ENCODE assay signal across 20 cellular contexts in genomic region chr1:19892628-19893168, GRCh38. TPM values are rescaled to one million over a fixed set of nuclear protein-coding genes. Genes with fewer than 3 reads are reported as not detected.
DNase-seq lines count a peak whose midpoint lies in the region; TF ChIP-seq lines count a peak whose summit lies in the region.
"Had no signal": no experiment of that assay in that cellular context is flagged by ENCODE, and none has a peak within 500 bp of the region (broad histone marks: within the 10 kb centered on the region; RNA-seq: fewer than 3 reads in every experiment).

No MANE protein-coding gene starts in this region.

- CTCF ChIA-PET in HEK293T (lab: Yijun Ruan, JAX) = no interaction called here

- H3K36me3 Mint-ChIP-seq in neural crest cell (ENCODE audit: low read depth) = peaks cover 25% of the 10 kb centered on the region

- H3K4me3 ChIP-seq in choroid plexus epithelial cell (ENCODE audit: low read depth, low read length) = no peak overlapping the region
- H3K4me3 ChIP-seq: GM12878, sigmoid colon had no signal

- H3K9me3 Mint-ChIP-seq in neural crest cell = no peaks in the 10 kb centered on the region
- H3K9me3 Mint-ChIP-seq: activated CD4-positive, alpha-beta memory T cell treated with anti-CD3 and anti-CD28 coated beads for 36 hours; effector memory CD8-positive, alpha-beta T cell had no signal

- no peak overlapping the region for H3K4me3 Mint-ChIP-seq in neural crest cell
- H3K4me3 Mint-ChIP-seq: activated CD4-positive, alpha-beta memory T cell treated with anti-CD3 and anti-CD28 coated beads for 36 hours; effector memory CD8-positive, alpha-beta T cell had no signal

- peaks cover 19% of the 10 kb centered on the region for H3K4me1 Mint-ChIP-seq in neural crest cell

- H3K27me3 Mint-ChIP-seq in neural crest cell (ENCODE audit: low read depth) = no peaks in the 10 kb centered on the region
- H3K27me3 Mint-ChIP-seq: activated CD4-positive, alpha-beta memory T cell treated with anti-CD3 and anti-CD28 coated beads for 36 hours; effector memory CD8-positive, alpha-beta T cell had no signal

- POLR2A ChIA-PET in HEK293T (lab: Yijun Ruan, JAX) = interaction anchor here (1.8 kb wide), 1 partner anchor 10 kb away, joined by 8 read pairs; the partner anchor contains the start of gene OTUD3

- peak overlapping the region; percentile 1 for H3K27ac Mint-ChIP-seq in neural crest cell (ENCODE audit: unreplicated experiment)
- H3K27ac Mint-ChIP-seq: activated CD4-positive, alpha-beta memory T cell treated with anti-CD3 and anti-CD28 coated beads for 36 hours had no signal

- TF ChIP-seq CTCF in choroid plexus epithelial cell (conservative IDR thresholded peaks at IDR 0.05; ENCODE audit: low read depth, low read length) (peak; percentile 18), neural crest cell (conservative IDR thresholded peaks at IDR 0.05) (no peak)

- DNase-seq in EL (peak; percentile 24), MV-4-11 (lab: John Stamatoyannopoulos, UW) (peak; percentile 87), choroid plexus epithelial cell (ENCODE audit: low read depth) (peak; percentile 51), neural crest cell (ENCODE audit: low read depth, low spot score) (no peak), HEK293T (ENCODE audit: extremely low spot score) (no peak), NOMO-1 treated with DMSO at 0.1 percent for 48 hours (lab: John Stamatoyannopoulos, UW; ENCODE audit: unreplicated experiment) (no peak), GDM1 (lab: John Stamatoyannopoulos, UW) (no peak), NCI-H774 (lab: John Stamatoyannopoulos, UW) (no peak)
- DNase-seq: activated CD4-positive, alpha-beta memory T cell treated with anti-CD3 and anti-CD28 coated beads for 36 hours; activated T-cell treated with anti-CD3 and anti-CD28 coated beads, Interleukin-2, amount 50 U/mL, for 1 hour; central memory CD4-positive, alpha-beta T cell; effector memory CD8-positive, alpha-beta T cell; KG1; left colon; NCI-H1105; NCI-H526 treated with DMSO at 0.1 percent for 48 hours; sigmoid colon had no signal

TF ChIP-seq in HEK293T, 16 proteins besides CTCF, POLR2A, EP300 and RAD21:
- TF ChIP-seq ARNT (IDR thresholded peaks at IDR 0.05) (no peak), ELF4 (IDR thresholded peaks at IDR 0.05) (no peak), HDGF (IDR thresholded peaks at IDR 0.05; ENCODE audit: borderline replicate concordance) (no peak), SUZ12 (IDR thresholded peaks at IDR 0.05) (no peak), ZNF384 (IDR thresholded peaks at IDR 0.05) (no peak), L3MBTL2 (conservative IDR thresholded peaks at IDR 0.05) (no peak), PKNOX1 (IDR thresholded peaks at IDR 0.05) (no peak), NFRKB (IDR thresholded peaks at IDR 0.05) (no peak), FOXK2 (IDR thresholded peaks at IDR 0.05) (no peak), BHLHE40 (IDR thresholded peaks at IDR 0.05; ENCODE audit: borderline replicate concordance) (no peak), CTBP1 (IDR thresholded peaks at IDR 0.05; ENCODE audit: borderline replicate concordance) (no peak), FOXM1 (IDR thresholded peaks at IDR 0.05; ENCODE audit: borderline replicate concordance) (no peak), SP1 (IDR thresholded peaks at IDR 0.05) (no peak), TARDBP (IDR thresholded peaks at IDR 0.05) (no peak), FOXA1 (IDR thresholded peaks at IDR 0.05) (no peak)
TF ChIP-seq in HEK293T: peak in this region for 0.

RNA-seq across cellular contexts. Expression of gene OTUD3, which starts 10.5 kb away (rescaled TPM):
- 23.3 and 23.5 TPM in 2 replicates for total RNA-seq in neural crest cell

RNA-seq across cellular contexts. Expression of gene PLA2G2E, which starts 30.7 kb away (rescaled TPM):
- total RNA-seq in neural crest cell = not detected in 2 replicates
- total RNA-seq: activated CD4-positive, alpha-beta memory T cell treated with anti-CD3 and anti-CD28 coated beads for 36 hours; GM12878; left colon; omental fat pad; sigmoid colon; subcutaneous adipose tissue had no signal

Comparison
In these comparisons a context has a peak if more than half of its experiments do, and no peak if none do; other contexts are left out.
1. DNase-seq: peak in EL (single experiment), MV-4-11 (single experiment) and choroid plexus epithelial cell (single experiment); none in neural crest cell (single experiment), HEK293T (single experiment), NOMO-1 treated with DMSO at 0.1 percent for 48 hours (single experiment), GDM1 (single experiment) and NCI-H774 (single experiment).